In the genomic region with DNA sequence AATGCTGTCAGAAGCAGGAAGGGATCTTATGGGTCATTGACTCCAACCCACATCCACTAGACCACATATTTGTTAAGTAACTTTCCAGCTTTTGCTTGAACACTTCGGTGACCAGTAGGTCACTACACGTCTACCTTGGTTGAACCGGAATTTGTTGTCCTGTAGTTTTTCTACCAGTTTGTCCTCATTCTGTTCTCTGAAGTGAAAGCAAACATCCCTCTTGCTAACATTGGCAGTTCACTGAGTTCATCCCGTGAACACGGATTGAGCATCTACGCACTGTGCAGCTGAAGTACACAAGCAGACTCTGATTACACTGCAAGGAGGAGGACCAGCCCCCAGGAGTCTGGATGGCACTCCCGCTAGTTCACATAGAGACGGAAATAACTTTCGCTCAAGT, we compare ENCODE assay signal across 17 cellular contexts.
DNase-seq lines count a peak whose midpoint lies in the region; ATAC-seq and TF ChIP-seq lines count a peak whose summit lies in the region.
"Had no signal": no experiment of that assay in that cellular context is flagged by ENCODE, and none has a peak within 500 bp of the region (broad histone marks: within the 10 kb centered on the region; RNA-seq: fewer than 3 reads in every experiment).

No MANE protein-coding gene starts in this region.

- H3K4me1 ChIP-seq in left ventricle myocardium inferior (peaks cover 30% of the 10 kb centered on the region), right cardiac atrium (ENCODE audit: control insufficient read depth, insufficient read depth, low read length) (peaks cover 3% of the 10 kb centered on the region), neural progenitor cell (peaks cover 54% of the 10 kb centered on the region), psoas muscle (no peaks in the 10 kb centered on the region)
- H3K4me1 ChIP-seq: prostate gland had no signal

- H3K27me3 ChIP-seq in left ventricle myocardium inferior (ENCODE audit: low read depth) (no peaks in the 10 kb centered on the region), right cardiac atrium (ENCODE audit: control insufficient read depth, insufficient read depth) (no peaks in the 10 kb centered on the region), neural progenitor cell (no peaks in the 10 kb centered on the region), psoas muscle (ENCODE audit: insufficient read depth in 3 of 3, low read length in 2 of 3) (peaks cover 0 to 10% (median 0%) of the 10 kb centered on the region in 3 donors)

- no peak overlapping the region for H2AFZ ChIP-seq in neural progenitor cell (replicated peaks)
- H2AFZ ChIP-seq: PC-9 had no signal

- WGBS in right cardiac atrium = 73% methylated on average over 9 of the region's 9 CpGs
- WGBS in psoas muscle, 3 donors = 62 to 67% (median 66%) methylated on average over 9 of the region's 9 CpGs

- H3K27ac Mint-ChIP-seq in neural progenitor cell = peak overlapping the region; percentile 86
- no peak overlapping the region for H3K27ac Mint-ChIP-seq in activated CD8-positive, alpha-beta memory T cell treated with anti-CD3 and anti-CD28 coated beads, Interleukin-2, amount 10 ng/mL, durations not matched to agents 7 days and 5 days
- H3K27ac Mint-ChIP-seq: activated CD8-positive, alpha-beta T cell treated with anti-CD3 and anti-CD28 coated beads, Interleukin-2, amount 10 ng/mL, durations not matched to agents 7 days and 5 days; activated naive CD8-positive, alpha-beta T cell treated with anti-CD3 and anti-CD28 coated beads, Interleukin-2, amount 50 U/mL, for 24 hours; activated T-helper 1 cell treated with anti-CD3 and anti-CD28 coated beads, Interleukin-12 subunit alpha, Interleukin-12 subunit beta, Interleukin-2, Interleukin-4 antibody, amounts not matched to agents 30 ng/mL and 10 ng/mL and 1 ng/mL, durations not matched to agents 14 hours and 24 hours and 36 hours had no signal

- ATAC-seq in right cardiac atrium (no peak), GM21367 (IDR thresholded peaks at IDR 0.05; ENCODE audit: unreplicated experiment) (no peak), psoas muscle (no peak)
- no peak for ATAC-seq in activated CD8-positive, alpha-beta memory T cell treated with anti-CD3 and anti-CD28 coated beads, Interleukin-2, amount 10 ng/mL, durations not matched to agents 7 days and 5 days
- ATAC-seq: activated CD8-positive, alpha-beta T cell treated with anti-CD3 and anti-CD28 coated beads, Interleukin-2, amount 10 ng/mL, durations not matched to agents 7 days and 5 days; activated naive CD8-positive, alpha-beta T cell treated with anti-CD3 and anti-CD28 coated beads, Interleukin-2, amount 50 U/mL, for 24 hours; GM12878 had no signal

- no peak for TF ChIP-seq CTCF in left ventricle myocardium inferior (IDR thresholded peaks at IDR 0.05; ENCODE audit: borderline replicate concordance)
- TF ChIP-seq CTCF in neural progenitor cell (IDR thresholded peaks at IDR 0.05) = no peak
- no peak for TF ChIP-seq CTCF in psoas muscle (IDR thresholded peaks at IDR 0.05)

- CTCF ChIA-PET in activated CD8-positive, alpha-beta memory T cell treated with anti-CD3 and anti-CD28 coated beads, Interleukin-2, amount 10 ng/mL, durations not matched to agents 7 days and 5 days (lab: Charles Lee) = no interaction called here

- H3K4me3 ChIP-seq in left ventricle myocardium inferior (no peak overlapping the region), right cardiac atrium (ENCODE audit: low read length) (no peak overlapping the region), neural progenitor cell (no peak overlapping the region), psoas muscle (no peak overlapping the region)
- H3K4me3 ChIP-seq: GM12878, PC-9, prostate gland had no signal

- H3K4me2 ChIP-seq in neural progenitor cell = peak overlapping the region; percentile 3
- H3K4me2 ChIP-seq: PC-9 had no signal

- intact Hi-C loops in left ventricle myocardium inferior (cut with micrococcal nuclease) (no loop called here), right cardiac atrium (cut with DNase I) (no loop called here), psoas muscle (cut with DNase I) (no loop called here)

- H3K9me3 ChIP-seq in left ventricle myocardium inferior (replicated peaks) (no peaks in the 10 kb centered on the region), right cardiac atrium (ENCODE audit: control insufficient read depth, low read length) (no peaks in the 10 kb centered on the region), neural progenitor cell (ENCODE audit: low read depth) (no peaks in the 10 kb centered on the region), psoas muscle (no peaks in the 10 kb centered on the region)
- H3K9me3 ChIP-seq: prostate gland had no signal

- no peak overlapping the region for H3K9ac ChIP-seq in neural progenitor cell

- H4K20me1 ChIP-seq in neural progenitor cell (ENCODE audit: low read depth) = no peaks in the 10 kb centered on the region

- peaks cover 34% of the 10 kb centered on the region for H3K36me3 Mint-ChIP-seq in neural progenitor cell
- H3K36me3 Mint-ChIP-seq in activated CD8-positive, alpha-beta memory T cell treated with anti-CD3 and anti-CD28 coated beads, Interleukin-2, amount 10 ng/mL, durations not matched to agents 7 days and 5 days = peaks cover 4% of the 10 kb centered on the region

- H3K4me1 Mint-ChIP-seq in neural progenitor cell = peaks cover 63% of the 10 kb centered on the region
- H3K4me1 Mint-ChIP-seq in activated CD8-positive, alpha-beta memory T cell treated with anti-CD3 and anti-CD28 coated beads, Interleukin-2, amount 10 ng/mL, durations not matched to agents 7 days and 5 days = no peaks in the 10 kb centered on the region
- H3K4me1 Mint-ChIP-seq: activated naive CD8-positive, alpha-beta T cell treated with anti-CD3 and anti-CD28 coated beads, Interleukin-2, amount 50 U/mL, for 24 hours; CD4-positive, alpha-beta memory T cell had no signal

- H3K27ac ChIP-seq in left ventricle myocardium inferior (replicated peaks) (peak overlapping the region; percentile 30), right cardiac atrium (ENCODE audit: low read length) (no peak overlapping the region), neural progenitor cell (no peak overlapping the region), psoas muscle (no peak overlapping the region)
- H3K27ac ChIP-seq: PC-9, prostate gland had no signal

- H3K36me3 ChIP-seq in left ventricle myocardium inferior (peaks cover 38% of the 10 kb centered on the region), neural progenitor cell (no peaks in the 10 kb centered on the region), psoas muscle (ENCODE audit: insufficient read depth in 1 of 2, low read depth in 1 of 2) (peaks cover 0 to 43% of the 10 kb centered on the region in 2 donors)
- H3K36me3 ChIP-seq: prostate gland had no signal

- H3K79me2 ChIP-seq in neural progenitor cell (ENCODE audit: low read depth) = no peaks in the 10 kb centered on the region

- H3K9me3 Mint-ChIP-seq in neural progenitor cell = peaks cover 2% of the 10 kb centered on the region
- H3K9me3 Mint-ChIP-seq in activated CD8-positive, alpha-beta memory T cell treated with anti-CD3 and anti-CD28 coated beads, Interleukin-2, amount 10 ng/mL, durations not matched to agents 7 days and 5 days (ENCODE audit: low read depth) = no peaks in the 10 kb centered on the region
- H3K9me3 Mint-ChIP-seq: activated naive CD8-positive, alpha-beta T cell treated with anti-CD3 and anti-CD28 coated beads, Interleukin-2, amount 50 U/mL, for 24 hours; activated T-helper 1 cell treated with anti-CD3 and anti-CD28 coated beads, Interleukin-12 subunit alpha, Interleukin-12 subunit beta, Interleukin-2, Interleukin-4 antibody, amounts not matched to agents 30 ng/mL and 10 ng/mL and 1 ng/mL, durations not matched to agents 14 hours and 24 hours and 36 hours; CD4-positive, alpha-beta memory T cell had no signal

- DNase-seq in left ventricle myocardium inferior (no peak), right cardiac atrium (no peak), glomerular visceral epithelial cell (ENCODE audit: extremely low spot score) (peak; percentile 41), neural progenitor cell (ENCODE audit: low spot score) (no peak), psoas muscle (no peak), T-helper 2 cell (no peak)
- DNase-seq in activated CD8-positive, alpha-beta memory T cell treated with anti-CD3 and anti-CD28 coated beads, Interleukin-2, amount 10 ng/mL, durations not matched to agents 7 days and 5 days = no peak
- DNase-seq: activated CD8-positive, alpha-beta T cell treated with anti-CD3 and anti-CD28 coated beads, Interleukin-2, amount 10 ng/mL, durations not matched to agents 7 days and 5 days; activated naive CD8-positive, alpha-beta T cell treated with anti-CD3 and anti-CD28 coated beads, Interleukin-2, amount 50 U/mL, for 24 hours; CD4-positive, alpha-beta memory T cell; head of caudate nucleus; NCI-H526 treated with DMSO at 0.1 percent for 48 hours; PC-9 had no signal

- peaks cover 3% of the 10 kb centered on the region for H3K27me3 Mint-ChIP-seq in neural progenitor cell (ENCODE audit: insufficient read depth, low read depth)
- peaks cover 11% of the 10 kb centered on the region for H3K27me3 Mint-ChIP-seq in activated CD8-positive, alpha-beta memory T cell treated with anti-CD3 and anti-CD28 coated beads, Interleukin-2, amount 10 ng/mL, durations not matched to agents 7 days and 5 days
- H3K27me3 Mint-ChIP-seq: activated naive CD8-positive, alpha-beta T cell treated with anti-CD3 and anti-CD28 coated beads, Interleukin-2, amount 50 U/mL, for 24 hours had no signal

- H3K4me3 Mint-ChIP-seq in neural progenitor cell = no peak overlapping the region
- no peak overlapping the region for H3K4me3 Mint-ChIP-seq in activated CD8-positive, alpha-beta memory T cell treated with anti-CD3 and anti-CD28 coated beads, Interleukin-2, amount 10 ng/mL, durations not matched to agents 7 days and 5 days
- H3K4me3 Mint-ChIP-seq: activated CD8-positive, alpha-beta T cell treated with anti-CD3 and anti-CD28 coated beads, Interleukin-2, amount 10 ng/mL, durations not matched to agents 7 days and 5 days; activated naive CD8-positive, alpha-beta T cell treated with anti-CD3 and anti-CD28 coated beads, Interleukin-2, amount 50 U/mL, for 24 hours; activated T-helper 1 cell treated with anti-CD3 and anti-CD28 coated beads, Interleukin-12 subunit alpha, Interleukin-12 subunit beta, Interleukin-2, Interleukin-4 antibody, amounts not matched to agents 30 ng/mL and 10 ng/mL and 1 ng/mL, durations not matched to agents 14 hours and 24 hours and 36 hours; CD4-positive, alpha-beta memory T cell had no signal

- peaks cover 31% of the 10 kb centered on the region for H3F3A ChIP-seq in neural progenitor cell (ENCODE audit: low read depth)
